In the genomic region with DNA sequence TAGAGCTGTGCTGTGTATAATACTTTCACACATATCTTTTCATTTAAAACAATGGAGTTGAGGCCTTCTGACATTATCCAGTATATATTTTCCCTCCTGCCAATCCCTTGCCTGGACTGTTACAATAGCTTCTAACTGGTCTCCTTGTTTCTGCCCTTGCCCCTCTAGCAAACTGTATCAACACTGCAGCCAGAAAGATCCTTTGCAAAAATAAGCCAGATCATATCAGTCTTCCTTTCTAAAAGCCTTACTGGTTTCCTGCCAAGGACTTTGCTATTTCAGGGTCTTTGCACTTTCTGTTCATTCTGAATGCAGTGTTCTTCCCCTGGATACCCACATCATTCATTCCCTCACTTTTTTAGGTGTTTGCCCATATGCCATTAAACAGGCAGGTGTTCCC, we compare ENCODE assay signal across 1 cellular context.
TF ChIP-seq lines count a peak whose summit lies in the region.

No MANE protein-coding gene starts in this region.

TF ChIP-seq in SK-N-SH, 30 proteins besides CTCF, POLR2A, EP300 and RAD21 (continued from another document):
- no peak for TF ChIP-seq TAF1 (IDR thresholded peaks at IDR 0.05; ENCODE audit: borderline replicate concordance, low read depth, low read length)
